ENCODE assay signal across 8 cellular contexts in genomic region chr22:30694171-30694637, GRCh38. TPM values are rescaled to one million over a fixed set of nuclear protein-coding genes. Genes with fewer than 3 reads are reported as not detected.
DNase-seq lines count a peak whose midpoint lies in the region; ATAC-seq and TF ChIP-seq lines count a peak whose summit lies in the region.

No MANE protein-coding gene starts in this region.

- 0 out of 2 replicates have a peak overlapping the region, but pooled peaks have one; percentile 5 for H3K27ac Mint-ChIP-seq in GM23338

- H3K9me3 ChIP-seq in NT2/D1 (ENCODE audit: insufficient read depth, low read length) (no peaks in the 10 kb centered on the region), neural cell (ENCODE audit: low read length) (no peaks in the 10 kb centered on the region), subcutaneous abdominal adipose tissue (ENCODE audit: control insufficient read depth in 5 of 5, low read length in 5 of 5) (no peaks in the 10 kb centered on the region)

- peaks cover 7% of the 10 kb centered on the region; the same call in 2 of the 3 replicates for H3K4me1 Mint-ChIP-seq in GM23338

- H3F3A ChIP-seq in GM23338 (replicated peaks; ENCODE audit: low read depth) (no peaks in the 10 kb centered on the region), neural cell (ENCODE audit: insufficient read depth, low read length, poor library complexity, severe bottlenecking) (no peaks in the 10 kb centered on the region)

- in situ Hi-C loops in ACHN (cut with HindIII; ENCODE audit: low pct_ligation_motif_present, low pct_unique_long_range_greater_than_20kb, low sequenced_read_pairs) = no loop called here

- H3K27ac ChIP-seq in GM23338 (ENCODE audit: low read depth) (no peak overlapping the region; the same call in 1 of the 2 replicates), neural cell (ENCODE audit: low read length) (peak overlapping the region; percentile 74), subcutaneous abdominal adipose tissue (ENCODE audit: low read depth, low read length) (no peak overlapping the region)

- peak overlapping the region; percentile 78 for H3K4me3 Mint-ChIP-seq in GM23338

- H3K27me3 ChIP-seq in GM23338 (ENCODE audit: insufficient read depth) (peaks cover 23% of the 10 kb centered on the region), NT2/D1 (ENCODE audit: insufficient read depth, insufficient read length) (peaks cover 17% of the 10 kb centered on the region), neural cell (ENCODE audit: insufficient read depth, low read depth, low read length) (no peaks in the 10 kb centered on the region), subcutaneous abdominal adipose tissue (ENCODE audit: control insufficient read depth in 5 of 5, insufficient read depth in 4 of 5, low read length in 5 of 5) (peaks cover 0 to 9% (median 4%) of the 10 kb centered on the region in 5 donors)

- peak; percentile 79 for ATAC-seq in GM23338
- no peak for ATAC-seq in GM18511 (IDR thresholded peaks at IDR 0.05; ENCODE audit: unreplicated experiment)

- H3K9me2 ChIP-seq in GM23338 (ENCODE audit: insufficient read depth) (no peaks in the 10 kb centered on the region), neural cell (ENCODE audit: insufficient read depth, low read length) (no peaks in the 10 kb centered on the region)

- DNase-seq in ACHN (peak; percentile 14), GM23338 (ENCODE audit: low spot score) (peak; percentile 82), NT2/D1 (ENCODE audit: low read depth, low spot score) (no peak), foreskin fibroblast (peak in 1 of 2 donors; percentile 67)
- DNase-seq in activated effector memory CD4-positive, alpha-beta T cell treated with Interleukin-2 at 50 U/mL for 16 hours = peak; percentile 29

- peak overlapping the region; percentile 83 for H3K4me3 ChIP-seq in GM23338
- H3K4me3 ChIP-seq in NT2/D1 (ENCODE audit: insufficient read length, low read depth) = peak overlapping the region; percentile 64
- peak overlapping the region; percentile 61 to 64 for H3K4me3 ChIP-seq in foreskin fibroblast (ENCODE audit: low read depth in 1 of 2, low read length in 2 of 2)
- H3K4me3 ChIP-seq in neural cell (ENCODE audit: low read length) = peak overlapping the region; percentile 80
- H3K4me3 ChIP-seq in subcutaneous abdominal adipose tissue (ENCODE audit: low read depth in 1 of 5, low read length in 5 of 5) = peak overlapping the region in 4 of 5 donors; percentile 58 to 76 (median 60)

- H4K20me1 ChIP-seq in GM23338 (replicated peaks; ENCODE audit: insufficient read depth) (no peaks in the 10 kb centered on the region; the same call in 1 of the 2 replicates), neural cell (ENCODE audit: insufficient read depth) (no peaks in the 10 kb centered on the region)

- no peaks in the 10 kb centered on the region for H3K36me3 Mint-ChIP-seq in GM23338 (ENCODE audit: low read depth)

- H3K4me1 ChIP-seq in GM23338 (ENCODE audit: insufficient read depth) = no peaks in the 10 kb centered on the region
- no peaks in the 10 kb centered on the region for H3K4me1 ChIP-seq in NT2/D1 (ENCODE audit: insufficient read depth, insufficient read length)
- H3K4me1 ChIP-seq in subcutaneous abdominal adipose tissue (ENCODE audit: control insufficient read depth in 5 of 5, insufficient read depth in 5 of 5, low read length in 5 of 5) = peaks cover 0 to 17% (median 12%) of the 10 kb centered on the region in 5 donors

- TF ChIP-seq EP300 in neural cell (conservative IDR thresholded peaks at IDR 0.05; ENCODE audit: poor library complexity, severe bottlenecking) = peak; percentile 19

- no peaks in the 10 kb centered on the region for H3K9me3 Mint-ChIP-seq in GM23338

- peaks cover 19% of the 10 kb centered on the region for H3K27me3 Mint-ChIP-seq in GM23338 (ENCODE audit: insufficient read depth, low read depth, poor library complexity)

- H3K36me3 ChIP-seq in GM23338 (ENCODE audit: insufficient read depth) = no peaks in the 10 kb centered on the region
- no peaks in the 10 kb centered on the region for H3K36me3 ChIP-seq in NT2/D1 (ENCODE audit: insufficient read depth, insufficient read length, low read length)
- no peaks in the 10 kb centered on the region for H3K36me3 ChIP-seq in neural cell (ENCODE audit: insufficient read depth, low read length)
- H3K36me3 ChIP-seq in subcutaneous abdominal adipose tissue (ENCODE audit: control insufficient read depth in 5 of 5, insufficient read depth in 5 of 5, low read length in 5 of 5) = no peaks in the 10 kb centered on the region

- TF ChIP-seq CTCF in GM23338 (conservative IDR thresholded peaks at IDR 0.05; ENCODE audit: low read depth in 2 of 2) (no peak), foreskin fibroblast (IDR thresholded peaks at IDR 0.05; ENCODE audit: low read depth, low read length) (no peak), neural cell (IDR thresholded peaks at IDR 0.05; ENCODE audit: poor library complexity, severe bottlenecking) (peak; percentile 17)

- H3K79me2 ChIP-seq in GM23338 (replicated peaks; ENCODE audit: insufficient read depth) = no peaks in the 10 kb centered on the region
- H3K79me2 ChIP-seq in neural cell (replicated peaks; ENCODE audit: insufficient read depth, low read length) = no peaks in the 10 kb centered on the region

- H3K9ac ChIP-seq in NT2/D1 (ENCODE audit: insufficient read length, low read depth) (peak overlapping the region; percentile 72), neural cell (ENCODE audit: low read length) (peak overlapping the region; percentile 83), subcutaneous abdominal adipose tissue (ENCODE audit: low read length in 5 of 5) (peak overlapping the region in 2 of 5 donors; percentile 41 to 71)

- no peak for TF ChIP-seq RAD21 in neural cell (conservative IDR thresholded peaks at IDR 0.05)

- H3K4me2 ChIP-seq in GM23338 (peak overlapping the region; percentile 88), neural cell (ENCODE audit: low read length) (peak overlapping the region; percentile 70)

- peak overlapping the region; percentile 35; the same call in 1 of the 2 replicates for H2AFZ ChIP-seq in GM23338
- peak overlapping the region; percentile 80 for H2AFZ ChIP-seq in neural cell (ENCODE audit: low read depth, low read length)

TF ChIP-seq in GM23338, 12 proteins besides CTCF, POLR2A, EP300 and RAD21:
- no peak; the same call in 1 of the 2 replicates for TF ChIP-seq POLR2AphosphoS5 (IDR thresholded peaks at IDR 0.05; ENCODE audit: low read depth)

TF ChIP-seq in neural cell, 6 proteins besides CTCF, POLR2A, EP300 and RAD21:
- TF ChIP-seq TAF1 (IDR thresholded peaks at IDR 0.05; ENCODE audit: low read depth) (peak; percentile 60), REST (IDR thresholded peaks at IDR 0.05; ENCODE audit: borderline replicate concordance) (peak; percentile 30), POLR2AphosphoS5 (IDR thresholded peaks at IDR 0.05) (peak; percentile 30), EZH2 (IDR thresholded peaks at IDR 0.05; ENCODE audit: borderline replicate concordance, insufficient read depth, low read length, poor library complexity, severe bottlenecking) (no peak)

RNA-seq across cellular contexts. Expression of gene OSBP2, which starts 0.5 kb away (rescaled TPM):
- 2.9 and 7.1 TPM in 2 replicates for total RNA-seq in GM23338 (2014; rRNA removed; shearing (Covaris generic))
- polyA plus RNA-seq in GM23338 (2016; fragmentation: Nextera tagmentation; extraction: Ambion mirVana) = 1.7 and 2.1 TPM in 2 replicates
- polyA plus RNA-seq in neural cell = 8.7 and 10.2 TPM in 2 replicates
- 15.8 and 24.4 TPM in 2 replicates for polyA minus RNA-seq in neural cell

RNA-seq across cellular contexts. Expression of gene DUSP18, which starts 26.5 kb away (rescaled TPM):
- 1.5 and 2.7 TPM in 2 replicates for total RNA-seq in GM23338 (2014; rRNA removed; shearing (Covaris generic))
- polyA plus RNA-seq in GM23338 (2016; fragmentation: Nextera tagmentation; extraction: Ambion mirVana) (1.7 and 2.2 TPM in 2 replicates), neural cell (18.6 and 22.2 TPM in 2 replicates)
- 38.2 and 41.7 TPM in 2 replicates for polyA minus RNA-seq in neural cell

RNA-seq across cellular contexts. Expression of gene SLC35E4, which starts 58.6 kb away (rescaled TPM):
- total RNA-seq in GM23338 (2014; rRNA removed; shearing (Covaris generic)) = 10.4 and 11.3 TPM in 2 replicates
- polyA plus RNA-seq in GM23338 (2016; fragmentation: Nextera tagmentation; extraction: Ambion mirVana) (2.6 and 4.3 TPM in 2 replicates), neural cell (5.5 and 7.6 TPM in 2 replicates)
- polyA minus RNA-seq in neural cell = 6.1 and 7.5 TPM in 2 replicates
